16 cellular contexts compared by ENCODE assay signal in the genomic region with DNA sequence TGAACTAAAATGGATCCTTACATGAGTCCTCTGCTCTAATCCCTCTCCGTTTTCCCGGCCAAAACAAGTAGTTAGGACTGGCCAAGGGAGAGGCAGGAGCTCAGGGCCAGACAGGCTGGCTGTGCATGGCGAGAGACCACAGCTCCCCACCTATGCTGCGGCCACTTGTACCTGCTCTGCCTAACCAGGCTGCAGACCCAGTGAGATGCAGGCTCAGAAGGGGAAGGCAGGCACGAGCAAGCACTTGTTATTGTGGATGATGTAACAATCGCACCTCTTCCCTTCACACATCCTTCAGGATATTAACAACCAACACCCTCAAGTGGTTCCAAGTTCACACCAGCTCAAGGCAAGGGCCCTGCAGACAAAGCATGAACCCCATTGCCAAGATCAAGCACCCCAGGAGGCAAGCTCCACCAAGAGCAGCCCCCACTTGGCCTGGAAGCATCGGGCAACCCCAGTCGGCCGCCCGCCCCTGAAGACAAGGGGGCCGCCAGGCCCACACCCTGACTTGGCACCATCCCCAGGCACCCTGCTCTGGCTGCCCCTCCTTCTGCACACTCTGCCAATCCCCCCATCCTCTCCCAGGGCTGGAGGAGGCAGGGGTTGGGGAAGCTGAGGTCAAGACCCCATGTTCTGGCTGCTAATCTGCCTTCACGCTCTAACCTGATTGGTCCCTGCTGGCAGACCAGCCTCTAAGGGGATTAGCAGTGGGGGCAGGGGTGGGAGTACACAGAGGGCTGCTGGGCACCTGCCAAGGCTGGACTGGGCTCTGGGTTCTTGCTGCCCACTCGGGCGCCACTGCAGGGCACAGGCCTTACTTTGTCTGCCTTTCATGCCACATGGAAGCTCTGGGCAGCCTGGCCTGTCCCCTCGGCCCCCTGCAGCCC.
"Had no signal": no experiment of that assay in that cellular context is flagged by ENCODE, and none has a peak within 500 bp of the region (broad histone marks: within the 10 kb centered on the region; RNA-seq: fewer than 3 reads in every experiment).

No MANE protein-coding gene starts in this region.

- H3K4me3 ChIP-seq: ascending aorta, cardiac muscle cell, gastrocnemius medialis, right atrium auricular region, tibial artery, vagina had no signal

- H3K36me3 ChIP-seq: ascending aorta, cardiac muscle cell, gastrocnemius medialis, neutrophil, right atrium auricular region, tibial artery, vagina had no signal

- ATAC-seq: activated CD4-positive, alpha-beta T cell treated with anti-CD3 and anti-CD28 coated beads for 36 hours; activated CD8-positive, alpha-beta T cell treated with anti-CD3 and anti-CD28 coated beads for 36 hours; activated T-cell treated with anti-CD3 and anti-CD28 coated beads, Interleukin-2, amount 50 U/mL, for 72 hours; gastrocnemius medialis; left ventricle myocardium superior; stimulated activated effector memory CD8-positive, alpha-beta T cell treated with anti-CD3 and anti-CD28 coated beads, Interleukin-12 subunit alpha, Interleukin-12 subunit beta, amount 100 ng/mL, for 72 hours had no signal

- H3K9me3 ChIP-seq: ascending aorta, gastrocnemius medialis, neutrophil, vagina had no signal

- H3K4me1 ChIP-seq: ascending aorta, gastrocnemius medialis, tibial artery, vagina had no signal

- DNase-seq: activated CD4-positive, alpha-beta T cell treated with anti-CD3 and anti-CD28 coated beads for 36 hours; activated CD8-positive, alpha-beta memory T cell treated with anti-CD3 and anti-CD28 coated beads, Interleukin-2, amount 50 U/mL, for 4 hours; activated CD8-positive, alpha-beta T cell treated with anti-CD3 and anti-CD28 coated beads for 36 hours; activated gamma-delta T cell treated with Interleukin-2 at 50 U/mL for 16 hours; activated T-cell treated with anti-CD3 and anti-CD28 coated beads, Interleukin-2, amount 50 U/mL, for 72 hours; gastrocnemius medialis; left ventricle myocardium superior; small intestine; T1000; tibial artery had no signal
